ENCODE assay signal across 8 cellular contexts in the genomic region with DNA sequence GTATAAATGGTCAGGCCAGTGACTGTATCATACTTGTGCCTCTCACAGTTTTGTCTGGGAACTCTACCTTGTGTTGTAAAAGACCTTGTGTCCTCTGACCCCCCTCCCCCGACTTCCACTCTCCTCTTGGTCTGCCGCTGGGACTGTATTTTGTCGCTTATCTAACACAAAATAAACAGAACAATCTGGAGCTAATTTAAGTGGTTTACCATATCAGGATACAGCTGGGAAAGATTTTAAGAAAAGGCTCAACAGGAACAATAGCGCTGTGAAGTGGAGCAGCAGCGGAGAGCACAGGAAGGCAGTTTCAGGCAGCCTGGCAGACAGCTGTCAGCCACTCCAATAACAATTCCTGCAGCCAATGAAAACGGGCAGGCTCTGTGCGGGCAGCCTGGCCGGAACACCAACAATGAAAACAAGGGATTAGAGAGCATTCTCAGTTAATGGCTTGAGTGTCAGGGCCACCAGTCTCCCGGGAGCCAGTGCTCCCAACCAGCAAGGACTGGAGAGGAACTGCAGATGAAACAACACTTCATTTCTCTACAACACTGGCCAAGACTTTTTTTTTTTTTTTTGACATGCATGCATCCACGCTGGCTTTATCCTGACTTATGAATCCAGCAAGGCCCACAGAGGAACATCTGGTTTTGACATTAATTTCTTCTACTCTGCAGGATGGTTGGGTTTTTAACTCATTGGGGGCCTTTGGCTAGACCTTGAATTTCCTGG.
A peak's percentile ranks its signal among the peaks of the same experiment; 100 is the strongest.
DNase-seq lines count a peak whose midpoint lies in the region; ATAC-seq and TF ChIP-seq lines count a peak whose summit lies in the region.

No MANE protein-coding gene starts in this region.

- no peak for TF ChIP-seq POLR2A in prostate gland (IDR thresholded peaks at IDR 0.05)

- WGBS in prostate gland = 20% methylated on average over 10 of the region's 10 CpGs

- no peaks in the 10 kb centered on the region for H3K27me3 ChIP-seq in duodenal mucosa (ENCODE audit: control insufficient read depth in 1 of 2, insufficient read depth in 2 of 2, low read length in 2 of 2)
- H3K27me3 ChIP-seq in prostate gland (replicated peaks; ENCODE audit: insufficient read depth) = no peaks in the 10 kb centered on the region

- peak; percentile 39 for DNase-seq in ELR (ENCODE audit: low read depth)
- peak; percentile 78 for DNase-seq in NCI-H345 treated with DMSO at 0.1 percent for 48 hours (lab: John Stamatoyannopoulos, UW; ENCODE audit: unreplicated experiment)
- peak in 2 of 3 donors; percentile 66 to 67 for DNase-seq in mucosa of descending colon
- no peak for DNase-seq in activated CD4-positive, alpha-beta T cell treated with anti-CD3 and anti-CD28 coated beads, Interleukin-2, amount 50 U/mL, for 4 hours
- no peak for DNase-seq in T1000 (lab: John Stamatoyannopoulos, UW)
- no peak for DNase-seq in NOMO-1 (lab: John Stamatoyannopoulos, UW; ENCODE audit: unreplicated experiment in 2 of 2)
- DNase-seq in prostate gland (ENCODE audit: low spot score) = no peak

- H3K4me1 ChIP-seq in duodenal mucosa (ENCODE audit: control insufficient read depth in 1 of 2, insufficient read depth in 2 of 2, low read length in 2 of 2) (peaks cover 15 to 25% of the 10 kb centered on the region in 2 donors), mucosa of descending colon (ENCODE audit: low read depth) (peaks cover 6% of the 10 kb centered on the region), prostate gland (replicated peaks) (no peaks in the 10 kb centered on the region)

- H3K4me3 ChIP-seq in duodenal mucosa (ENCODE audit: low read depth in 1 of 2, low read length in 2 of 2) (peak overlapping the region; percentile 26 to 43), mucosa of descending colon (no peak overlapping the region), prostate gland (no peak overlapping the region)

- H3K9ac ChIP-seq in duodenal mucosa (ENCODE audit: low read depth in 1 of 2, low read length in 2 of 2) = no peak overlapping the region

- no peaks in the 10 kb centered on the region for H3K36me3 ChIP-seq in duodenal mucosa (ENCODE audit: control insufficient read depth in 1 of 2, insufficient read depth in 2 of 2, low read length in 2 of 2)
- H3K36me3 ChIP-seq in mucosa of descending colon (ENCODE audit: low read depth) = no peaks in the 10 kb centered on the region
- H3K36me3 ChIP-seq in prostate gland = no peaks in the 10 kb centered on the region

- H3K9me3 ChIP-seq in duodenal mucosa (ENCODE audit: control insufficient read depth in 1 of 2, low read length in 2 of 2) = no peaks in the 10 kb centered on the region
- no peaks in the 10 kb centered on the region for H3K9me3 ChIP-seq in mucosa of descending colon
- no peaks in the 10 kb centered on the region for H3K9me3 ChIP-seq in prostate gland

- ATAC-seq in mucosa of descending colon = peak; percentile 88

- intact Hi-C loops in mucosa of descending colon (cut with DNase I, micrococcal nuclease) (loop anchor here in 1 of 2 donors (10.0 kb wide), 2 partner anchors 56 to 364 kb away; no protein-coding TSS in a partner anchor), prostate gland (cut with DNase I) (loop anchor here (5.0 kb wide), 1 partner anchor 126 kb away; no protein-coding TSS in a partner anchor)

- H3K27ac ChIP-seq in duodenal mucosa (ENCODE audit: low read depth, low read length) = no peak overlapping the region
- peak overlapping the region in 1 of 2 donors; percentile 1 for H3K27ac ChIP-seq in prostate gland

- TF ChIP-seq CTCF in mucosa of descending colon (IDR thresholded peaks at IDR 0.05) (no peak), prostate gland (IDR thresholded peaks at IDR 0.05) (no peak)

Comparison
In these comparisons a context has a peak if more than half of its experiments do, and no peak if none do; other contexts are left out.
1. DNase-seq: peak in ELR (single experiment), NCI-H345 treated with DMSO at 0.1 percent for 48 hours (single experiment) and mucosa of descending colon (2 of 3); none in activated CD4-positive, alpha-beta T cell treated with anti-CD3 and anti-CD28 coated beads, Interleukin-2, amount 50 U/mL, for 4 hours (0 of 2), T1000 (single experiment), NOMO-1 (0 of 2) and prostate gland (single experiment).
2. H3K4me3 ChIP-seq: peak in duodenal mucosa (2 of 2); none in mucosa of descending colon (single experiment) and prostate gland (0 of 2).